ENCODE assay signal across 23 cellular contexts in genomic region chr1:113756461-113756860, GRCh38. TPM values are rescaled to one million over a fixed set of nuclear protein-coding genes. Genes with fewer than 3 reads are reported as not detected.
A peak's percentile ranks its signal among the peaks of the same experiment; 100 is the strongest.
DNase-seq lines count a peak whose midpoint lies in the region; ATAC-seq, FAIRE-seq and TF ChIP-seq lines count a peak whose summit lies in the region.
"Had no signal": no experiment of that assay in that cellular context is flagged by ENCODE, and none has a peak within 500 bp of the region (broad histone marks: within the 10 kb centered on the region; RNA-seq: fewer than 3 reads in every experiment).

No MANE protein-coding gene starts in this region.

- peaks cover 35% of the 10 kb centered on the region for H3K4me1 ChIP-seq in HepG2 (ENCODE audit: insufficient read depth, low read length)
- H3K4me1 ChIP-seq in right lobe of liver: peaks cover 0 to 11% (median 0%) of the 10 kb centered on the region in 4 donors
- H3K4me1 ChIP-seq in PC-3 (ENCODE audit: insufficient read depth, low read length): peaks cover 5% of the 10 kb centered on the region; the same call in 1 of the 2 replicates

- peak overlapping the region; percentile 15 to 96 (median 35) for H3K4me3 Mint-ChIP-seq in immature natural killer cell
- H3K4me3 Mint-ChIP-seq: memory B cell had no signal

- H3K4me2 ChIP-seq in HepG2 (ENCODE audit: low read depth, low read length) (0 out of 2 replicates have a peak overlapping the region, but pooled peaks have one; percentile 16), PC-3 (ENCODE audit: low read length) (peak overlapping the region; percentile 20; the same call in 1 of the 2 replicates)

- TF ChIP-seq POLR2A in HepG2 (IDR thresholded peaks at IDR 0.05; ENCODE audit: insufficient read depth in 1 of 2, low read depth in 2 of 2, low read length in 2 of 2) (no peak), right lobe of liver (IDR thresholded peaks at IDR 0.05) (no peak)

- no peak overlapping the region for H3K4me3 ChIP-seq in HepG2 (replicated peaks in 1 of 3; ENCODE audit: insufficient read depth in 1 of 3, low read depth in 2 of 3, low read length in 3 of 3)
- no peak overlapping the region for H3K4me3 ChIP-seq in right lobe of liver
- no peak overlapping the region for H3K4me3 ChIP-seq in PC-3 (ENCODE audit: low read length)
- H3K4me3 ChIP-seq: suprapubic skin had no signal

- FAIRE-seq in HepG2 (lab: Jason Lieb, UNC): no peak
- FAIRE-seq: GM19239 had no signal

- H3K9me3 Mint-ChIP-seq in immature natural killer cell: no peaks in the 10 kb centered on the region
- H3K9me3 Mint-ChIP-seq: activated naive CD4-positive, alpha-beta T cell treated with anti-CD3 and anti-CD28 coated beads, Interleukin-2, amount 50 U/mL, for 72 hours; memory B cell; T-cell had no signal

- ATAC-seq in HepG2 (no peak), right lobe of liver (no peak), PC-3 (no peak)
- ATAC-seq: activated naive CD4-positive, alpha-beta T cell treated with anti-CD3 and anti-CD28 coated beads, Interleukin-2, amount 50 U/mL, for 72 hours; heart right ventricle; T-cell had no signal

- in situ Hi-C loops in HepG2 (cut with HindIII; ENCODE audit: extremely low pct_ligation_motif_present, low pct_unique_long_range_greater_than_20kb): no loop called here

- intact Hi-C loops in HepG2 (cut with micrococcal nuclease; ENCODE audit: unreplicated experiment): no loop called here
- intact Hi-C loops in right lobe of liver (cut with DNase I): no loop called here
- intact Hi-C loops in PC-3 (cut with micrococcal nuclease): loop anchor here (5.0 kb wide), 1 partner anchor 146 kb away; the partner anchor contains the start of gene AP4B1

- H3K9me2 ChIP-seq in PC-3 (replicated peaks; ENCODE audit: low read length): no peaks in the 10 kb centered on the region

- 95% methylated on average over 1 of the region's 1 CpG for WGBS in HepG2 (ENCODE audit: low lambda C conversion rate)
- 88% methylated on average over 1 of the region's 1 CpG for WGBS in right lobe of liver (ENCODE audit: insufficient coverage, low coverage, low lambda C conversion rate, missing lambda C conversion rate)

- H2AFZ ChIP-seq in HepG2 (ENCODE audit: low read length) (no peak overlapping the region), PC-3 (ENCODE audit: low read length) (no peak overlapping the region)

- no peaks in the 10 kb centered on the region for H4K20me1 ChIP-seq in HepG2 (ENCODE audit: insufficient read depth, low read length)
- H4K20me1 ChIP-seq in PC-3 (ENCODE audit: low read length): no peaks in the 10 kb centered on the region

- no peaks in the 10 kb centered on the region for H3F3A ChIP-seq in PC-3 (ENCODE audit: low read length, unreplicated experiment)

- H3K9ac ChIP-seq in HepG2 (ENCODE audit: insufficient read depth, low read depth, low read length): no peak overlapping the region
- no peak overlapping the region for H3K9ac ChIP-seq in PC-3 (ENCODE audit: low read length)

- H3K27me3 ChIP-seq in HepG2 (ENCODE audit: control insufficient read depth in 1 of 2, insufficient read depth in 2 of 2, low read length in 2 of 2) (no peaks in the 10 kb centered on the region; a peak in 1 of 5 replicates), right lobe of liver (no peaks in the 10 kb centered on the region), PC-3 (ENCODE audit: low read length) (no peaks in the 10 kb centered on the region)
- H3K27me3 ChIP-seq: dorsolateral prefrontal cortex, heart right ventricle, suprapubic skin had no signal

- CTCF ChIA-PET in HepG2 (lab: Yijun Ruan, JAX; ENCODE audit: low intra/inter-chr PET ratio, low total read pairs) (no interaction called here), PC-3 (lab: Charles Lee) (no interaction called here)

- H3K27me3 Mint-ChIP-seq in immature natural killer cell (ENCODE audit: low read depth in 3 of 3): peaks cover 6 to 14% (median 9%) of the 10 kb centered on the region in 3 donors
- H3K27me3 Mint-ChIP-seq: memory B cell, T-cell had no signal

- peak overlapping the region in 2 of 6 donors; percentile 29 to 40 for H3K27ac Mint-ChIP-seq in immature natural killer cell
- H3K27ac Mint-ChIP-seq: memory B cell had no signal

- no peak for DNase-seq in HepG2 (ENCODE audit: low spot score)
- no peak for DNase-seq in right lobe of liver
- DNase-seq in PC-3: no peak
- no peak for DNase-seq in immature natural killer cell
- no peak for DNase-seq in stimulated activated CD4-positive, alpha-beta T cell treated with anti-CD3 and anti-CD28 coated beads, Interleukin-4, amount 100 ng/mL, for 4 hours
- DNase-seq in epidermal melanocyte (ENCODE audit: insufficient read length, low spot score): no peak
- DNase-seq in NCI-H345 (lab: John Stamatoyannopoulos, UW): no peak
- DNase-seq: activated CD4-positive, CD25-positive, alpha-beta regulatory T cell; DMS53; dorsolateral prefrontal cortex; HCEC 1CT; heart right ventricle; islet precursor cell; NCI-H2029 treated with DMSO at 0.1 percent for 48 hours; NCI-H748 treated with DMSO at 0.1 percent for 48 hours; occipital lobe; stimulated activated CD4-positive, alpha-beta T cell treated with anti-CD3 and anti-CD28 coated beads, Interleukin-2, amount 100 ng/mL, for 48 hours; T-cell had no signal

- TF ChIP-seq CTCF in HepG2 (CRISPR knock-in tag; IDR thresholded peaks at IDR 0.05) (no peak), right lobe of liver (IDR thresholded peaks at IDR 0.05) (no peak), PC-3 (conservative IDR thresholded peaks at IDR 0.05; ENCODE audit: low read depth, low read length) (no peak)

- H3K4me1 Mint-ChIP-seq in immature natural killer cell: peaks cover 38 to 53% of the 10 kb centered on the region in 2 donors

- H3K27ac ChIP-seq in HepG2 (ENCODE audit: extremely low read length, insufficient read depth, low read length): no peak overlapping the region
- no peak overlapping the region for H3K27ac ChIP-seq in right lobe of liver
- H3K27ac ChIP-seq in PC-3 (ENCODE audit: low read length): no peak overlapping the region
- H3K27ac ChIP-seq: heart right ventricle, RWPE1, suprapubic skin had no signal

- BruUV-seq in HepG2 (replicated peaks; lab: Mats Ljungman, UMichigan) (no TSS peak), PC-3 (replicated peaks; lab: Mats Ljungman, UMichigan) (no TSS peak)

- H3K36me3 ChIP-seq in HepG2 (replicated peaks in 1 of 2; ENCODE audit: control insufficient read depth in 1 of 2, insufficient read depth in 2 of 2, low read length in 2 of 2) (peaks cover 2 to 6% of the 10 kb centered on the region in 2 experiments; a peak in 1 of 5 replicates), right lobe of liver (no peaks in the 10 kb centered on the region), PC-3 (ENCODE audit: low read depth, low read length) (peaks cover 5% of the 10 kb centered on the region; the same call in 1 of the 2 replicates)
- H3K36me3 ChIP-seq: suprapubic skin had no signal

- peaks cover 7 to 16% (median 13%) of the 10 kb centered on the region in 3 donors for H3K36me3 Mint-ChIP-seq in immature natural killer cell

- H3K79me2 ChIP-seq in HepG2 (ENCODE audit: insufficient read depth, low read length) (peaks cover 11% of the 10 kb centered on the region), PC-3 (ENCODE audit: low read length) (peaks cover 33% of the 10 kb centered on the region)

- POLR2A ChIA-PET in HepG2 (lab: Yijun Ruan, JAX) (no interaction called here), PC-3 (lab: Charles Lee; ENCODE audit: unreplicated experiment) (no interaction called here)

- no peaks in the 10 kb centered on the region for H3K9me3 ChIP-seq in HepG2 (ENCODE audit: low read length)
- no peaks in the 10 kb centered on the region for H3K9me3 ChIP-seq in right lobe of liver
- H3K9me3 ChIP-seq in PC-3 (ENCODE audit: low read length): no peaks in the 10 kb centered on the region
- H3K9me3 ChIP-seq: heart right ventricle, suprapubic skin had no signal

- TF ChIP-seq EP300 in HepG2 (IDR thresholded peaks at IDR 0.05; ENCODE audit: low read depth in 2 of 2, low read length in 2 of 2): no peak
- no peak for TF ChIP-seq EP300 in HepG2 (CRISPR knock-in tag; IDR thresholded peaks at IDR 0.05; ENCODE audit: borderline replicate concordance)

- TF ChIP-seq RAD21 in HepG2 (CRISPR knock-in tag; IDR thresholded peaks at IDR 0.05): no peak

RNA-seq across cellular contexts. Expression of gene PHTF1, which starts 2.8 kb away (rescaled TPM):
- total RNA-seq in HepG2 (2016; rRNA removed; fragmentation: Illumina TruSeq; extraction: Trizol): 15.3 and 19.7 TPM in 2 replicates
- 6.2 and 6.4 TPM in 2 replicates for total RNA-seq in HepG2 (2016; cell fraction: cytosol; rRNA removed; fragmentation: Illumina TruSeq; extraction: Trizol; ENCODE audit: low read depth)
- total RNA-seq in HepG2 (2016; cell fraction: insoluble cytoplasmic fraction; rRNA removed; fragmentation: Illumina TruSeq; extraction: Trizol): 17.4 and 17.7 TPM in 2 replicates
- 14.0 and 17.1 TPM in 2 replicates for total RNA-seq in HepG2 (2016; cell fraction: membrane; rRNA removed; fragmentation: Illumina TruSeq; extraction: Trizol)
- 21.1 and 24.3 TPM in 2 replicates for total RNA-seq in HepG2 (2016; cell fraction: nucleus; rRNA removed; fragmentation: Illumina TruSeq; extraction: Trizol)
- polyA plus RNA-seq in HepG2 (2011; rRNA removed): 5.0 and 5.7 TPM in 2 replicates
- 2.9 and 3.6 TPM in 2 replicates for polyA plus RNA-seq in HepG2 (2011; cell fraction: cytosol; rRNA removed)
- polyA plus RNA-seq in HepG2 (2011; cell fraction: nucleus; rRNA removed): 8.5 and 9.2 TPM in 2 replicates
- 6.1 and 6.6 TPM in 2 replicates for polyA plus RNA-seq in HepG2 (2012)
- 2.7 and 4.4 TPM in 2 replicates for polyA plus RNA-seq in HepG2 (2016; cell fraction: cytosol; fragmentation: Illumina TruSeq; extraction: Trizol; ENCODE audit: low read depth)
- polyA plus RNA-seq in HepG2 (2016; cell fraction: insoluble cytoplasmic fraction; fragmentation: Illumina TruSeq; extraction: Trizol; ENCODE audit: low read depth): 10.9 and 12.2 TPM in 2 replicates
- 7.7 and 8.2 TPM in 2 replicates for polyA plus RNA-seq in HepG2 (2016; cell fraction: membrane; fragmentation: Illumina TruSeq; extraction: Trizol; ENCODE audit: low read depth)
- polyA plus RNA-seq in HepG2 (2016; cell fraction: nucleus; fragmentation: Illumina TruSeq; extraction: Trizol; ENCODE audit: insufficient read depth, low read depth): 25.8 and 27.4 TPM in 2 replicates
- polyA minus RNA-seq in HepG2 (2011; rRNA and poly(A)+ RNA removed; ENCODE audit: low replicate concordance): 7.0 and 22.6 TPM in 2 replicates
- 3.7 and 5.4 TPM in 2 replicates for polyA minus RNA-seq in HepG2 (2011; cell fraction: cytosol; rRNA and poly(A)+ RNA removed)
- polyA minus RNA-seq in HepG2 (2011; cell fraction: nucleus; rRNA and poly(A)+ RNA removed): 27.8 and 30.0 TPM in 2 replicates
- total RNA-seq in right lobe of liver: 1 to 10 TPM; 4.7 to 8.7 (median 6.1) TPM
- 23.4 and 27.3 TPM in 2 replicates for total RNA-seq in PC-3 (2014; rRNA removed)
- 10 to 100 TPM; 18.5 to 37.6 (median 28.1) TPM for polyA plus RNA-seq in immature natural killer cell

RNA-seq across cellular contexts. Expression of gene RSBN1, which starts 55.8 kb away (rescaled TPM):
- total RNA-seq in HepG2 (2016; rRNA removed; fragmentation: Illumina TruSeq; extraction: Trizol): 10.4 and 13.6 TPM in 2 replicates
- total RNA-seq in HepG2 (2016; cell fraction: cytosol; rRNA removed; fragmentation: Illumina TruSeq; extraction: Trizol; ENCODE audit: low read depth): 1.2 and 1.3 TPM in 2 replicates
- total RNA-seq in HepG2 (2016; cell fraction: insoluble cytoplasmic fraction; rRNA removed; fragmentation: Illumina TruSeq; extraction: Trizol): 9.9 and 15.2 TPM in 2 replicates
- 2.7 and 3.1 TPM in 2 replicates for total RNA-seq in HepG2 (2016; cell fraction: membrane; rRNA removed; fragmentation: Illumina TruSeq; extraction: Trizol)
- 9.1 TPM in 2 replicates for total RNA-seq in HepG2 (2016; cell fraction: nucleus; rRNA removed; fragmentation: Illumina TruSeq; extraction: Trizol)
- 6.3 and 8.3 TPM in 2 replicates for polyA plus RNA-seq in HepG2 (2011; rRNA removed)
- polyA plus RNA-seq in HepG2 (2011; cell fraction: cytosol; rRNA removed): 3.2 and 4.8 TPM in 2 replicates
- polyA plus RNA-seq in HepG2 (2011; cell fraction: nucleus; rRNA removed): 5.5 and 7.9 TPM in 2 replicates
- polyA plus RNA-seq in HepG2 (2012): 5.8 and 8.9 TPM in 2 replicates
- 0.36 and 0.58 TPM in 2 replicates for polyA plus RNA-seq in HepG2 (2016; cell fraction: cytosol; fragmentation: Illumina TruSeq; extraction: Trizol; ENCODE audit: low read depth)
- 6.3 and 7.1 TPM in 2 replicates for polyA plus RNA-seq in HepG2 (2016; cell fraction: insoluble cytoplasmic fraction; fragmentation: Illumina TruSeq; extraction: Trizol; ENCODE audit: low read depth)
- 0.86 and 1.1 TPM in 2 replicates for polyA plus RNA-seq in HepG2 (2016; cell fraction: membrane; fragmentation: Illumina TruSeq; extraction: Trizol; ENCODE audit: low read depth)
- 9.1 and 9.7 TPM in 2 replicates for polyA plus RNA-seq in HepG2 (2016; cell fraction: nucleus; fragmentation: Illumina TruSeq; extraction: Trizol; ENCODE audit: insufficient read depth, low read depth)
- 6.5 and 15.8 TPM in 2 replicates for polyA minus RNA-seq in HepG2 (2011; rRNA and poly(A)+ RNA removed; ENCODE audit: low replicate concordance)
- 17.4 and 18.9 TPM in 2 replicates for polyA minus RNA-seq in HepG2 (2011; cell fraction: cytosol; rRNA and poly(A)+ RNA removed)
- 20.1 and 31.0 TPM in 2 replicates for polyA minus RNA-seq in HepG2 (2011; cell fraction: nucleus; rRNA and poly(A)+ RNA removed)
- 1 to 10 TPM; 4.1 to 5.9 (median 5.0) TPM for total RNA-seq in right lobe of liver
- total RNA-seq in PC-3 (2014; rRNA removed): 8.4 and 11.7 TPM in 2 replicates
- 10 to 100 TPM; 26.4 to 30.6 (median 30.2) TPM for polyA plus RNA-seq in immature natural killer cell
